In the genomic region with DNA sequence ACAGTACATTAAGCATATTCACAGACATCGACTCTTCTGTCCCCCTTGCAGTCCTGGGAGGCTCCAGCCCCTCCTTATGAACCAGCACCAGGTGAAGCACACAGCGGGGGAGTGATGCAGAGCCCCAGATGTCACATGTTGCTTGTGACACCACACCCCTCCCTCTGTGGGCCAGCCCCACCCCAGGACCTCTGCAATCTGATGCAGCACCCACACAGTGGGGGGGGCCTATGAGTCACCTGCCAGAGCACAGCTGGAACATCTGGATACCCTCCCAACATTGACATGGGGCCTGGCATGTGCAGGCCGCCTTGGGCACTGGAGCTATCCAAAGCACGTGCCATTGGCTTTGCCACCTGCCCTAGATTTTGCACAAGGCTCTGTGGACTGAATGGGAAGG, we compare ENCODE assay signal across 1 cellular context.
A peak's percentile ranks its signal among the peaks of the same experiment; 100 is the strongest.
TF ChIP-seq lines count a peak whose summit lies in the region.

No MANE protein-coding gene starts in this region.

TF ChIP-seq in K562, 482 proteins besides CTCF, POLR2A, EP300 and RAD21 (continued from another document and continues in another):
- TF ChIP-seq, protein P1, sequence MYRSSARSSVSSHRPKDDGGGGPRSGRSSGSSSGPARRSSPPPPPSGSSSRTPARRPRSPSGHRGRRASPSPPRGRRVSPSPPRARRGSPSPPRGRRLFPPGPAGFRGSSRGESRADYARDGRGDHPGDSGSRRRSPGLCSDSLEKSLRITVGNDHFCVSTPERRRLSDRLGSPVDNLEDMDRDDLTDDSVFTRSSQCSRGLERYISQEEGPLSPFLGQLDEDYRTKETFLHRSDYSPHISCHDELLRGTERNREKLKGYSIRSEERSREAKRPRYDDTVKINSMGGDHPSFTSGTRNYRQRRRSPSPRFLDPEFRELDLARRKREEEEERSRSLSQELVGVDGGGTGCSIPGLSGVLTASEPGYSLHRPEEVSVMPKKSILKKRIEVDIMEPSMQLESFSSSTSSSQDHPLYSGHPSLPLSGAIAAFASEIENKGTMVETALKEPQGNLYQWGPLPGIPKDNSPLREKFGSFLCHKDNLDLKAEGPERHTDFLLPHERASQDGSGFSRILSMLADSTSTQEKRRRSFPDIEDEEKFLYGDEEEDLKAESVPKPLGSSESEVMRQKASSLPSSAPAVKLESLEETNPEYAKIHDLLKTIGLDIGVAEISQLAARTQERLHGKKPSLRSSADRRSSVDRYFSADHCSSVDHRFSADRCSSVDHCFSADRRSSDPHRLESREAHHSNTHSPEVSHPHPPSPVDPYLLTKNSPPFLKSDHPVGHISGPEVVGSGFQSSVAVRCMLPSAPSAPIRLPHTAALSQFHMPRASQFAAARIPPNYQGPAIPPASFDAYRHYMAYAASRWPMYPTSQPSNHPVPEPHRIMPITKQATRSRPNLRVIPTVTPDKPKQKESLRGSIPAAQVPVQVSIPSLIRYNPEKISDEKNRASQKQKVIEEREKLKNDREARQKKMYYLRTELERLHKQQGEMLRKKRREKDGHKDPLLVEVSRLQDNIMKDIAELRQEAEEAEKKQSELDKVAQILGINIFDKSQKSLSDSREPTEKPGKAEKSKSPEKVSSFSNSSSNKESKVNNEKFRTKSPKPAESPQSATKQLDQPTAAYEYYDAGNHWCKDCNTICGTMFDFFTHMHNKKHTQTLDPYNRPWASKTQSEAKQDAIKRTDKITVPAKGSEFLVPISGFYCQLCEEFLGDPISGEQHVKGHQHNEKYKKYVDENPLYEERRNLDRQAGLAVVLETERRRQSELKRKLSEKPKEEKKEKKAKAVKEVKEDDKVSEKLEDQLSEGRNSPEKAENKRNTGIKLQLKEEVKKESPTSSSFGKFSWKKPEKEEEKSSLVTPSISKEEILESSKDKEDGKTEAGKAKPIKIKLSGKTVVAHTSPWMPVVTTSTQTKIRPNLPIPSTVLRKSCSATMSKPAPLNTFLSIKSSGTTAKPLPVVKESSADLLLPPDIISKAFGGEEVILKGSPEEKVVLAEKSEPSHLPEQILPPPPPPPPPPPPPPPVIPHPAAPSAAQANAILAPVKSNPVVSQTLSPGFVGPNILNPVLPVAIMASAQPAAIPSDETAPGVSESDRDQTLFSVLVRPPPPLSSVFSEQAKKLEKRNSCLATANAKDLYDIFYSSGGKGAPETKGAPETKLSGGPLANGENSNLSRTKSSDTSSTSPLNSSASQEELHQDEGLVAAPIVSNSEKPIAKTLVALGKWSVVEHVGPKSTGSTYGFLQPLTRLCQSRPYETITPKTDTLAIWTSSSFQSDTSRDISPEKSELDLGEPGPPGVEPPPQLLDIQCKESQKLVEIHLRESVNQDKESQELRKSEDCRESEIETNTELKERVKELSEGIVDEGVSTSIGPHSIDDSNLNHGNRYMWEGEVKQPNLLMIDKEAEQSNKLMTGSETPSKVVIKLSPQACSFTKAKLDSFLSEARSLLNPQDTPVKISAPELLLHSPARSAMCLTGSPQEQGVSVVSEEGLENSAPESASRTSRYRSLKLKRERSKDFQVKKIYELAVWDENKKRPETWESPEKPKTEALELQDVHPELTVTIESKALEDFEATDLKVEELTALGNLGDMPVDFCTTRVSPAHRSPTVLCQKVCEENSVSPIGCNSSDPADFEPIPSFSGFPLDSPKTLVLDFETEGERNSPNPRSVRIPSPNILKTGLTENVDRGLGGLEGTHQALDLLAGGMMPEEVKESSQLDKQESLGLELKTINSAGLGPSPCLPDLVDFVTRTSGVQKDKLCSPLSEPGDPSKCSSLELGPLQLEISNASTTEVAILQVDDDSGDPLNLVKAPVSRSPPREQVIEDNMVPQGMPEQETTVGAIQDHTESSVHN (IDR thresholded peaks at IDR 0.05; ENCODE audit: borderline replicate concordance in 1 of 2, low read depth in 1 of 2) = no peak
- TF ChIP-seq GTF2E2 (tag; IDR thresholded peaks at IDR 0.05) (no peak), SMARCA4 (IDR thresholded peaks at IDR 0.05) (peak; percentile 28; the same call in 1 of the 2 replicates), ZZZ3 (IDR thresholded peaks at IDR 0.05) (no peak), BHLHE40 (IDR thresholded peaks at IDR 0.05; ENCODE audit: low read length) (peak; percentile 66), TOE1 (IDR thresholded peaks at IDR 0.05; ENCODE audit: borderline replicate concordance) (no peak), TOE1 (CRISPR knock-in tag; IDR thresholded peaks at IDR 0.05; ENCODE audit: borderline replicate concordance, low read depth) (no peak), FOXJ2 (tag; IDR thresholded peaks at IDR 0.05) (no peak), BRD4 (IDR thresholded peaks at IDR 0.05) (no peak)
- TF ChIP-seq, protein P2, sequence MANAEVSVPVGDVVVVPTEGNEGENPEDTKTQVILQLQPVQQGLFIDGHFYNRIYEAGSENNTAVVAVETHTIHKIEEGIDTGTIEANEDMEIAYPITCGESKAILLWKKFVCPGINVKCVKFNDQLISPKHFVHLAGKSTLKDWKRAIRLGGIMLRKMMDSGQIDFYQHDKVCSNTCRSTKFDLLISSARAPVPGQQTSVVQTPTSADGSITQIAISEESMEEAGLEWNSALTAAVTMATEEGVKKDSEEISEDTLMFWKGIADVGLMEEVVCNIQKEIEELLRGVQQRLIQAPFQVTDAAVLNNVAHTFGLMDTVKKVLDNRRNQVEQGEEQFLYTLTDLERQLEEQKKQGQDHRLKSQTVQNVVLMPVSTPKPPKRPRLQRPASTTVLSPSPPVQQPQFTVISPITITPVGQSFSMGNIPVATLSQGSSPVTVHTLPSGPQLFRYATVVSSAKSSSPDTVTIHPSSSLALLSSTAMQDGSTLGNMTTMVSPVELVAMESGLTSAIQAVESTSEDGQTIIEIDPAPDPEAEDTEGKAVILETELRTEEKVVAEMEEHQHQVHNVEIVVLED (CRISPR knock-in tag; IDR thresholded peaks at IDR 0.05) = no peak
- TF ChIP-seq, protein P3, sequence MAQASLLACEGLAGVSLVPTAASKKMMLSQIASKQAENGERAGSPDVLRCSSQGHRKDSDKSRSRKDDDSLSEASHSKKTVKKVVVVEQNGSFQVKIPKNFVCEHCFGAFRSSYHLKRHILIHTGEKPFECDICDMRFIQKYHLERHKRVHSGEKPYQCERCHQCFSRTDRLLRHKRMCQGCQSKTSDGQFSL (CRISPR knock-in tag; IDR thresholded peaks at IDR 0.05) = peak; percentile 85
- TF ChIP-seq, protein P3 (tag; IDR thresholded peaks at IDR 0.05) = peak in 1 of 2 experiments; percentile 53; a peak in 1 of 4 replicates
- TF ChIP-seq, protein P4, sequence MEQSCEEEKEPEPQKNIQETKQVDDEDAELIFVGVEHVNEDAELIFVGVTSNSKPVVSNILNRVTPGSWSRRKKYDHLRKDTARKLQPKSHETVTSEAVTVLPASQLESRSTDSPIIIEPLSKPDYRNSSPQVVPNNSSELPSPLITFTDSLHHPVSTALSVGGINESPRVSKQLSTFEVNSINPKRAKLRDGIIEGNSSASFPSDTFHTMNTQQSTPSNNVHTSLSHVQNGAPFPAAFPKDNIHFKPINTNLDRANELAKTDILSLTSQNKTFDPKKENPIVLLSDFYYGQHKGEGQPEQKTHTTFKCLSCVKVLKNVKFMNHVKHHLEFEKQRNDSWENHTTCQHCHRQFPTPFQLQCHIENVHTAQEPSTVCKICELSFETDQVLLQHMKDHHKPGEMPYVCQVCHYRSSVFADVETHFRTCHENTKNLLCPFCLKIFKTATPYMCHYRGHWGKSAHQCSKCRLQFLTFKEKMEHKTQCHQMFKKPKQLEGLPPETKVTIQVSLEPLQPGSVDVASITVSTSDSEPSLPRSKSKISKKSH (CRISPR knock-in tag; IDR thresholded peaks at IDR 0.05) = no peak
- TF ChIP-seq, protein P5, sequence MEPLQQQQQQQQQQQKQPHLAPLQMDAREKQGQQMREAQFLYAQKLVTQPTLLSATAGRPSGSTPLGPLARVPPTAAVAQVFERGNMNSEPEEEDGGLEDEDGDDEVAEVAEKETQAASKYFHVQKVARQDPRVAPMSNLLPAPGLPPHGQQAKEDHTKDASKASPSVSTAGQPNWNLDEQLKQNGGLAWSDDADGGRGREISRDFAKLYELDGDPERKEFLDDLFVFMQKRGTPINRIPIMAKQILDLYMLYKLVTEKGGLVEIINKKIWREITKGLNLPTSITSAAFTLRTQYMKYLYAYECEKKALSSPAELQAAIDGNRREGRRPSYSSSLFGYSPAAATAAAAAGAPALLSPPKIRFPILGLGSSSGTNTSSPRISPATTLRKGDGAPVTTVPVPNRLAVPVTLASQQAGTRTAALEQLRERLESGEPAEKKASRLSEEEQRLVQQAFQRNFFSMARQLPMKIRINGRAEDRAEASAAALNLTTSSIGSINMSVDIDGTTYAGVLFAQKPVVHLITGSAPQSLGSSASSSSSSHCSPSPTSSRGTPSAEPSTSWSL (CRISPR knock-in tag; IDR thresholded peaks at IDR 0.05; ENCODE audit: borderline replicate concordance) = no peak
- TF ChIP-seq, protein P6, sequence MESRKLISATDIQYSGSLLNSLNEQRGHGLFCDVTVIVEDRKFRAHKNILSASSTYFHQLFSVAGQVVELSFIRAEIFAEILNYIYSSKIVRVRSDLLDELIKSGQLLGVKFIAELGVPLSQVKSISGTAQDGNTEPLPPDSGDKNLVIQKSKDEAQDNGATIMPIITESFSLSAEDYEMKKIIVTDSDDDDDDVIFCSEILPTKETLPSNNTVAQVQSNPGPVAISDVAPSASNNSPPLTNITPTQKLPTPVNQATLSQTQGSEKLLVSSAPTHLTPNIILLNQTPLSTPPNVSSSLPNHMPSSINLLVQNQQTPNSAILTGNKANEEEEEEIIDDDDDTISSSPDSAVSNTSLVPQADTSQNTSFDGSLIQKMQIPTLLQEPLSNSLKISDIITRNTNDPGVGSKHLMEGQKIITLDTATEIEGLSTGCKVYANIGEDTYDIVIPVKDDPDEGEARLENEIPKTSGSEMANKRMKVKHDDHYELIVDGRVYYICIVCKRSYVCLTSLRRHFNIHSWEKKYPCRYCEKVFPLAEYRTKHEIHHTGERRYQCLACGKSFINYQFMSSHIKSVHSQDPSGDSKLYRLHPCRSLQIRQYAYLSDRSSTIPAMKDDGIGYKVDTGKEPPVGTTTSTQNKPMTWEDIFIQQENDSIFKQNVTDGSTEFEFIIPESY (CRISPR knock-in tag; IDR thresholded peaks at IDR 0.05) = no peak
- TF ChIP-seq, protein P7, sequence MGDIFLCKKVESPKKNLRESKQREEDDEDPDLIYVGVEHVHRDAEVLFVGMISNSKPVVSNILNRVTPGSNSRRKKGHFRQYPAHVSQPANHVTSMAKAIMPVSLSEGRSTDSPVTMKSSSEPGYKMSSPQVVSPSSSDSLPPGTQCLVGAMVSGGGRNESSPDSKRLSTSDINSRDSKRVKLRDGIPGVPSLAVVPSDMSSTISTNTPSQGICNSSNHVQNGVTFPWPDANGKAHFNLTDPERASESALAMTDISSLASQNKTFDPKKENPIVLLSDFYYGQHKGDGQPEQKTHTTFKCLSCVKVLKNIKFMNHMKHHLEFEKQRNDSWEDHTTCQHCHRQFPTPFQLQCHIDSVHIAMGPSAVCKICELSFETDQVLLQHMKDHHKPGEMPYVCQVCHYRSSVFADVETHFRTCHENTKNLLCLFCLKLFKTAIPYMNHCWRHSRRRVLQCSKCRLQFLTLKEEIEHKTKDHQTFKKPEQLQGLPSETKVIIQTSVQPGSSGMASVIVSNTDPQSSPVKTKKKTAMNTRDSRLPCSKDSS (IDR thresholded peaks at IDR 0.05; ENCODE audit: low read depth, partially characterized antibody) = no peak
- TF ChIP-seq, protein P8, sequence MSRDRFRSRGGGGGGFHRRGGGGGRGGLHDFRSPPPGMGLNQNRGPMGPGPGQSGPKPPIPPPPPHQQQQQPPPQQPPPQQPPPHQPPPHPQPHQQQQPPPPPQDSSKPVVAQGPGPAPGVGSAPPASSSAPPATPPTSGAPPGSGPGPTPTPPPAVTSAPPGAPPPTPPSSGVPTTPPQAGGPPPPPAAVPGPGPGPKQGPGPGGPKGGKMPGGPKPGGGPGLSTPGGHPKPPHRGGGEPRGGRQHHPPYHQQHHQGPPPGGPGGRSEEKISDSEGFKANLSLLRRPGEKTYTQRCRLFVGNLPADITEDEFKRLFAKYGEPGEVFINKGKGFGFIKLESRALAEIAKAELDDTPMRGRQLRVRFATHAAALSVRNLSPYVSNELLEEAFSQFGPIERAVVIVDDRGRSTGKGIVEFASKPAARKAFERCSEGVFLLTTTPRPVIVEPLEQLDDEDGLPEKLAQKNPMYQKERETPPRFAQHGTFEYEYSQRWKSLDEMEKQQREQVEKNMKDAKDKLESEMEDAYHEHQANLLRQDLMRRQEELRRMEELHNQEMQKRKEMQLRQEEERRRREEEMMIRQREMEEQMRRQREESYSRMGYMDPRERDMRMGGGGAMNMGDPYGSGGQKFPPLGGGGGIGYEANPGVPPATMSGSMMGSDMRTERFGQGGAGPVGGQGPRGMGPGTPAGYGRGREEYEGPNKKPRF (IDR thresholded peaks at IDR 0.05; ENCODE audit: low read depth, low read length) = no peak
- TF ChIP-seq, protein P9, sequence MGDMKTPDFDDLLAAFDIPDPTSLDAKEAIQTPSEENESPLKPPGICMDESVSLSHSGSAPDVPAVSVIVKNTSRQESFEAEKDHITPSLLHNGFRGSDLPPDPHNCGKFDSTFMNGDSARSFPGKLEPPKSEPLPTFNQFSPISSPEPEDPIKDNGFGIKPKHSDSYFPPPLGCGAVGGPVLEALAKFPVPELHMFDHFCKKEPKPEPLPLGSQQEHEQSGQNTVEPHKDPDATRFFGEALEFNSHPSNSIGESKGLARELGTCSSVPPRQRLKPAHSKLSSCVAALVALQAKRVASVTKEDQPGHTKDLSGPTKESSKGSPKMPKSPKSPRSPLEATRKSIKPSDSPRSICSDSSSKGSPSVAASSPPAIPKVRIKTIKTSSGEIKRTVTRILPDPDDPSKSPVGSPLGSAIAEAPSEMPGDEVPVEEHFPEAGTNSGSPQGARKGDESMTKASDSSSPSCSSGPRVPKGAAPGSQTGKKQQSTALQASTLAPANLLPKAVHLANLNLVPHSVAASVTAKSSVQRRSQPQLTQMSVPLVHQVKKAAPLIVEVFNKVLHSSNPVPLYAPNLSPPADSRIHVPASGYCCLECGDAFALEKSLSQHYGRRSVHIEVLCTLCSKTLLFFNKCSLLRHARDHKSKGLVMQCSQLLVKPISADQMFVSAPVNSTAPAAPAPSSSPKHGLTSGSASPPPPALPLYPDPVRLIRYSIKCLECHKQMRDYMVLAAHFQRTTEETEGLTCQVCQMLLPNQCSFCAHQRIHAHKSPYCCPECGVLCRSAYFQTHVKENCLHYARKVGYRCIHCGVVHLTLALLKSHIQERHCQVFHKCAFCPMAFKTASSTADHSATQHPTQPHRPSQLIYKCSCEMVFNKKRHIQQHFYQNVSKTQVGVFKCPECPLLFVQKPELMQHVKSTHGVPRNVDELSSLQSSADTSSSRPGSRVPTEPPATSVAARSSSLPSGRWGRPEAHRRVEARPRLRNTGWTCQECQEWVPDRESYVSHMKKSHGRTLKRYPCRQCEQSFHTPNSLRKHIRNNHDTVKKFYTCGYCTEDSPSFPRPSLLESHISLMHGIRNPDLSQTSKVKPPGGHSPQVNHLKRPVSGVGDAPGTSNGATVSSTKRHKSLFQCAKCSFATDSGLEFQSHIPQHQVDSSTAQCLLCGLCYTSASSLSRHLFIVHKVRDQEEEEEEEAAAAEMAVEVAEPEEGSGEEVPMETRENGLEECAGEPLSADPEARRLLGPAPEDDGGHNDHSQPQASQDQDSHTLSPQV (IDR thresholded peaks at IDR 0.05) = no peak
